25 cellular contexts compared by ENCODE assay signal in genomic region chr14:23149745-23150144, GRCh38. TPM values are rescaled to one million over a fixed set of nuclear protein-coding genes. Genes with fewer than 3 reads are reported as not detected.
DNase-seq lines count a peak whose midpoint lies in the region; ATAC-seq and TF ChIP-seq lines count a peak whose summit lies in the region.
"Had no signal": no experiment of that assay in that cellular context is flagged by ENCODE, and none has a peak within 500 bp of the region (broad histone marks: within the 10 kb centered on the region; RNA-seq: fewer than 3 reads in every experiment).

No MANE protein-coding gene starts in this region.

- H3K9ac ChIP-seq in stomach smooth muscle (ENCODE audit: low read length in 2 of 2): no peak overlapping the region
- H3K9ac ChIP-seq: BLaER1, GM23248 had no signal

- peaks cover 49% of the 10 kb centered on the region for H3K36me3 Mint-ChIP-seq in nephron progenitor cell (ENCODE audit: low read depth)

- H3K36me3 ChIP-seq in RWPE2 (ENCODE audit: low read depth) (no peaks in the 10 kb centered on the region), stomach smooth muscle (ENCODE audit: control insufficient read depth in 2 of 2, insufficient read depth in 2 of 2, low read length in 2 of 2) (no peaks in the 10 kb centered on the region), MG63 (no peaks in the 10 kb centered on the region)
- H3K36me3 ChIP-seq: BLaER1 had no signal

- no peaks in the 10 kb centered on the region for H3K27me3 Mint-ChIP-seq in nephron progenitor cell (ENCODE audit: low read depth, poor library complexity)

- H3K9me3 Mint-ChIP-seq in nephron progenitor cell: peaks cover 16% of the 10 kb centered on the region

- peak overlapping the region; percentile 26 for H3K27ac Mint-ChIP-seq in nephron progenitor cell
- H3K27ac Mint-ChIP-seq: CD4-positive, alpha-beta memory T cell; IgD-negative memory B cell had no signal

- H3K27me3 ChIP-seq in RWPE2 (ENCODE audit: insufficient read depth, poor library complexity, severe bottlenecking) (no peaks in the 10 kb centered on the region), stomach smooth muscle (ENCODE audit: control insufficient read depth in 1 of 2, insufficient read depth in 2 of 2, low read length in 2 of 2) (no peaks in the 10 kb centered on the region), MG63 (no peaks in the 10 kb centered on the region)
- H3K27me3 ChIP-seq: BLaER1 had no signal

- peaks cover 51% of the 10 kb centered on the region for H3K4me1 Mint-ChIP-seq in nephron progenitor cell

- peaks cover 24% of the 10 kb centered on the region for H3K4me1 ChIP-seq in RWPE2 (ENCODE audit: insufficient read depth, poor library complexity, severe bottlenecking)
- peaks cover 45% of the 10 kb centered on the region for H3K4me1 ChIP-seq in stomach smooth muscle (ENCODE audit: control insufficient read depth, insufficient read depth, low read length)

- TF ChIP-seq CTCF in RWPE2 (IDR thresholded peaks at IDR 0.05; ENCODE audit: poor library complexity, severe bottlenecking) (no peak), epithelial cell of esophagus (IDR thresholded peaks at IDR 0.05; ENCODE audit: insufficient read depth, low read depth, low read length, missing control alignments) (no peak), nephron progenitor cell (IDR thresholded peaks at IDR 0.05) (no peak)

- no peak overlapping the region for H3K27ac ChIP-seq in RWPE2 (ENCODE audit: poor library complexity, severe bottlenecking)
- peak overlapping the region; percentile 75 for H3K27ac ChIP-seq in stomach smooth muscle (ENCODE audit: low read length)
- H3K27ac ChIP-seq: BLaER1, GM23248 had no signal

- peak; percentile 47; the same call in 2 of the 3 replicates for ATAC-seq in RWPE2 (ENCODE audit: low read depth)

- DNase-seq in RWPE2 (ENCODE audit: low spot score) (no peak), epithelial cell of esophagus (ENCODE audit: low read depth) (peak; percentile 77), nephron progenitor cell (no peak), hippocampal formation (lab: John Stamatoyannopoulos, UW) (no peak), NOMO-1 treated with DMSO at 0.1 percent for 48 hours (lab: John Stamatoyannopoulos, UW; ENCODE audit: unreplicated experiment) (no peak), MG63 (no peak), HK-2 (ENCODE audit: unreplicated experiment) (no peak)
- DNase-seq: Calu3; CD4-positive, alpha-beta memory T cell; EL; GM23248; HCEC 1CT; Karpas-422; MM.1S; NCI-H1092; NCI-H1436 treated with DMSO at 0.1 percent for 48 hours; NCI-H2029; NCI-H2171; NCI-H446; NCI-H69; SHP77 had no signal

- H3K9me3 ChIP-seq in RWPE2 (ENCODE audit: severe bottlenecking) (no peaks in the 10 kb centered on the region), stomach smooth muscle (ENCODE audit: control insufficient read depth in 2 of 2, low read length in 2 of 2) (no peaks in the 10 kb centered on the region), MG63 (no peaks in the 10 kb centered on the region)
- H3K9me3 ChIP-seq: BLaER1 had no signal

- no peak overlapping the region for H3K4me3 Mint-ChIP-seq in nephron progenitor cell
- H3K4me3 Mint-ChIP-seq: CD4-positive, alpha-beta memory T cell had no signal

- no peak overlapping the region for H3K4me3 ChIP-seq in RWPE2 (ENCODE audit: severe bottlenecking)
- H3K4me3 ChIP-seq in epithelial cell of esophagus (ENCODE audit: low read length): no peak overlapping the region
- no peak overlapping the region for H3K4me3 ChIP-seq in stomach smooth muscle (ENCODE audit: low read length in 2 of 2)
- H3K4me3 ChIP-seq in MG63: no peak overlapping the region
- H3K4me3 ChIP-seq: BLaER1, GM23248 had no signal

RNA-seq across cellular contexts. Expression of gene CEBPE, which starts 30.7 kb away (rescaled TPM):
- total RNA-seq in MG63 (2014; rRNA removed; shearing (Covaris generic); ENCODE audit: low replicate concordance): not detected in 2 replicates
- total RNA-seq: A673, Calu3, GM23248 had no signal

RNA-seq across cellular contexts. Expression of gene SLC7A8, which starts 33.7 kb away (rescaled TPM):
- total RNA-seq in MG63 (2014; rRNA removed; shearing (Covaris generic); ENCODE audit: low replicate concordance): 0.13 and 8.4 TPM in 2 replicates
- total RNA-seq: Calu3 had no signal

RNA-seq across cellular contexts. Expression of gene CIROP, which starts 45.0 kb away (rescaled TPM):
- not detected in 2 replicates for total RNA-seq in MG63 (2014; rRNA removed; shearing (Covaris generic); ENCODE audit: low replicate concordance)
- total RNA-seq: A673; Calu3; CD4-positive, alpha-beta memory T cell; GM23248 had no signal

RNA-seq across cellular contexts. Expression of gene C14orf119, which starts 54.4 kb away (rescaled TPM):
- total RNA-seq in MG63 (2014; rRNA removed; shearing (Covaris generic); ENCODE audit: low replicate concordance): 9.6 and 22.8 TPM in 2 replicates

RNA-seq across cellular contexts. Expression of gene ACIN1, which starts 54.8 kb away (rescaled TPM):
- total RNA-seq in MG63 (2014; rRNA removed; shearing (Covaris generic); ENCODE audit: low replicate concordance): 39.7 and 52.2 TPM in 2 replicates
